ENCODE assay signal across 8 cellular contexts in the genomic region with DNA sequence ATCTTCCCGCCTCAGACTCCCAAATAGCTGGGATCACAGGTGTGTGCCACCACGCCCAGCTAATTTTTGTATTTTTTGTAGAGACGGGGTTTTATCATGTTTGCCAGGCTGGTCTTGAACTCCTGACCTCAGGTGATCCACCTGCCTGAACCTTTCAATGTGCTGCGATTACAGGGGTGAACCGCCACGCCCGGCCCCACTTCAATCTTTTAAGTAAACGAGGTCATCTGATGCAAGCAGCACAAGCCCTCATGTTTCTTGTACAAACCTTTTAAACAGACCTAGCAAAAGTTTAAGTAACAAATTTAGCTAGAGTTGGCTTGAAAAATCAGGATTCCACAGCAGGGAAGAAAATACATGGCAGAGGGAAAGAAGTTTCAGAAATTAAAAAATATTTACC.
"Had no signal": no experiment of that assay in that cellular context is flagged by ENCODE, and none has a peak within 500 bp of the region (broad histone marks: within the 10 kb centered on the region; RNA-seq: fewer than 3 reads in every experiment).

No MANE protein-coding gene starts in this region.

- FAIRE-seq: G401.6, GM12878, GM12891, GM12892, GM18507, GM19239 had no signal

- DNase-seq: GDM1, GF-D8 had no signal

- ATAC-seq: GM12878 had no signal

- H3K4me3 ChIP-seq: GM12878 had no signal
